In the genomic region with DNA sequence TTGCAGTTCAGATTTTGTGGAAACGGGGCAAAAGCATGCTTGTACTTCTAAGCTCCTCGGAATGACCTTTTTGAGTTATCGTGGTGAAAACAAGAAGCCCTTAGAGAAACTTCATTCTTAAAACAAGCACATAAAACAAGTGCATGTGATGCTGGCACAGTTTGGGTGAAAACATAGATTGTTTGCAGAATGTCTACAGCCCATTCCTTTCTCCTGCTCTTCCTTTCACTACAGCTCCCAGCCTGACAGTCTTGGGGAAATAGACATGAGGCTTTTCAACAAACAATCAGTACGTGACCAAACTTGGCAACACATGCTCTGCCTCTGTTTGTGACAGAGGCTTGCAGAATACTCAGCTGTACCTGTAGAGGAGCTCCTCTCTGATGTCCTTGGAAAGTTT, we compare ENCODE assay signal across 25 cellular contexts.
"Had no signal": no experiment of that assay in that cellular context is flagged by ENCODE, and none has a peak within 500 bp of the region (broad histone marks: within the 10 kb centered on the region; RNA-seq: fewer than 3 reads in every experiment).

No MANE protein-coding gene starts in this region.

- H2AFZ ChIP-seq: parathyroid adenoma had no signal

- ATAC-seq: activated CD4-positive, alpha-beta T cell treated with anti-CD3 and anti-CD28 coated beads for 36 hours; esophagus mucosa; gastroesophageal sphincter; heart right ventricle; lower lobe of right lung; natural killer cell treated with Interleukin-12 subunit alpha and Interleukin-12 subunit beta and Interleukin-15 and Interleukin-18, amount 100 ng/mL, for 72 hours; sciatic nerve; upper lobe of right lung; WTC11 had no signal

- H3K4me1 ChIP-seq: ascending aorta, breast epithelium, upper lobe of right lung had no signal

- DNase-seq: activated CD4-positive, alpha-beta memory T cell treated with anti-CD3 and anti-CD28 coated beads for 36 hours; activated CD4-positive, alpha-beta T cell treated with anti-CD3 and anti-CD28 coated beads for 36 hours; activated naive CD4-positive, alpha-beta T cell treated with Interleukin-2 at 50 U/mL for 16 hours; activated T-cell treated with anti-CD3 and anti-CD28 coated beads for 4 hours; cerebellar nuclear complex; cortex of kidney; effector CD4-positive, alpha-beta T cell; heart right ventricle; lower lobe of right lung; stimulated activated CD4-positive, alpha-beta T cell treated with anti-CD3 and anti-CD28 coated beads, Interleukin-4, amount 100 ng/mL, for 1 hour had no signal

- H3K4me2 ChIP-seq: smooth muscle cell had no signal

- H3K27ac Mint-ChIP-seq: activated CD4-positive, alpha-beta memory T cell treated with anti-CD3 and anti-CD28 coated beads for 36 hours; activated CD4-positive, alpha-beta T cell treated with anti-CD3 and anti-CD28 coated beads for 36 hours; activated T-helper 2 cell treated with anti-CD3 and anti-CD28 coated beads, Interferon-gamma antibody, Interleukin-2, Interleukin-4, amounts not matched to agents 10 μg/mL and 5 μg/mL and 100 μg/mL, durations not matched to agents 14 hours and 24 hours and 36 hours; natural killer cell treated with Interleukin-12 subunit alpha and Interleukin-12 subunit beta and Interleukin-15 and Interleukin-18, amount 100 ng/mL, for 72 hours; T-helper 2 cell treated with Interferon-gamma antibody and Interleukin-4, amounts not matched to agents 5 μg/mL and 100 μg/mL, for 36 hours; WTC11 had no signal

- H3K9ac ChIP-seq: parathyroid adenoma had no signal

- H3K27me3 ChIP-seq: ascending aorta, breast epithelium, gastroesophageal sphincter, heart right ventricle, neutrophil, upper lobe of right lung had no signal

- H3K4me3 Mint-ChIP-seq: activated CD4-positive, alpha-beta memory T cell treated with anti-CD3 and anti-CD28 coated beads for 36 hours; activated CD4-positive, alpha-beta T cell treated with anti-CD3 and anti-CD28 coated beads for 36 hours; natural killer cell treated with Interleukin-12 subunit alpha and Interleukin-12 subunit beta and Interleukin-15 and Interleukin-18, amount 100 ng/mL, for 72 hours; T-helper 2 cell treated with Interferon-gamma antibody and Interleukin-4, amounts not matched to agents 5 μg/mL and 100 μg/mL, for 36 hours; WTC11 had no signal

- H3K27me3 Mint-ChIP-seq: activated CD4-positive, alpha-beta memory T cell treated with anti-CD3 and anti-CD28 coated beads for 36 hours; activated CD4-positive, alpha-beta T cell treated with anti-CD3 and anti-CD28 coated beads for 36 hours; natural killer cell treated with Interleukin-12 subunit alpha and Interleukin-12 subunit beta and Interleukin-15 and Interleukin-18, amount 100 ng/mL, for 72 hours had no signal

- H3K4me1 Mint-ChIP-seq: activated CD4-positive, alpha-beta T cell treated with anti-CD3 and anti-CD28 coated beads for 36 hours had no signal

- H3K9me3 ChIP-seq: ascending aorta, breast epithelium, gastroesophageal sphincter, heart right ventricle, lower lobe of right lung, neutrophil, thoracic aorta, upper lobe of right lung had no signal

- FAIRE-seq: TTC549 had no signal

- H3K27ac ChIP-seq: ascending aorta, breast epithelium, gastroesophageal sphincter, heart right ventricle, lower lobe of right lung, neutrophil, parathyroid adenoma, thoracic aorta, upper lobe of right lung had no signal

- H3K9me3 Mint-ChIP-seq: activated CD4-positive, alpha-beta memory T cell treated with anti-CD3 and anti-CD28 coated beads for 36 hours; activated T-helper 2 cell treated with anti-CD3 and anti-CD28 coated beads, Interferon-gamma antibody, Interleukin-2, Interleukin-4, amounts not matched to agents 10 μg/mL and 5 μg/mL and 100 μg/mL, durations not matched to agents 14 hours and 24 hours and 36 hours; natural killer cell treated with Interleukin-12 subunit alpha and Interleukin-12 subunit beta and Interleukin-15 and Interleukin-18, amount 100 ng/mL, for 72 hours; T-helper 2 cell treated with Interferon-gamma antibody and Interleukin-4, amounts not matched to agents 5 μg/mL and 100 μg/mL, for 36 hours; WTC11 had no signal

- H3K36me3 Mint-ChIP-seq: activated CD4-positive, alpha-beta memory T cell treated with anti-CD3 and anti-CD28 coated beads for 36 hours; natural killer cell treated with Interleukin-12 subunit alpha and Interleukin-12 subunit beta and Interleukin-15 and Interleukin-18, amount 100 ng/mL, for 72 hours; WTC11 had no signal
